8 cellular contexts compared by ENCODE assay signal in genomic region chr17:7021993-7022778, GRCh38. TPM values are rescaled to one million over a fixed set of nuclear protein-coding genes. Genes with fewer than 3 reads are reported as not detected.
DNase-seq lines count a peak whose midpoint lies in the region; ATAC-seq and TF ChIP-seq lines count a peak whose summit lies in the region.

No MANE protein-coding gene starts in this region.

- H3K9ac ChIP-seq in parathyroid adenoma, result no peak overlapping the region

- H2AFZ ChIP-seq in parathyroid adenoma, result peak overlapping the region; percentile 68

- ATAC-seq in CD4-positive, alpha-beta T cell (ENCODE audit: poor library complexity), result peak; percentile 62
- ATAC-seq in GM19438 (IDR thresholded peaks at IDR 0.05; ENCODE audit: low read depth, unreplicated experiment), result peak; percentile 59
- peak; percentile 70 for ATAC-seq in Right ventricle myocardium inferior

- peak; percentile 55 to 81 (median 70) for DNase-seq in CD4-positive, alpha-beta T cell
- DNase-seq in HuH-7.5 (ENCODE audit: low spot score) (peak; percentile 92), SJCRH30 (peak; percentile 68 to 80), Right ventricle myocardium inferior (ENCODE audit: missing footprints) (peak; percentile 93), ureter (ENCODE audit: low spot score) (peak; percentile 75)
- DNase-seq in activated naive CD4-positive, alpha-beta T cell treated with anti-CD3 and anti-CD28 coated beads, Interleukin-2, amount 50 U/mL, for 16 hours, result peak; percentile 80

- H3K36me3 Mint-ChIP-seq in CD4-positive, alpha-beta T cell (ENCODE audit: low read depth), result peaks cover 5% of the 10 kb centered on the region

- peak overlapping the region; percentile 84 for H3K4me3 Mint-ChIP-seq in CD4-positive, alpha-beta T cell

- POLR2A ChIA-PET in CD4-positive, alpha-beta T cell (lab: Charles Lee), result interaction anchor here (0.9 to 8.1 kb wide), 11 partner anchors 10 to 371 kb away, joined by 3 to 62 read pairs (median 4); partner anchors contain the start of genes C17orf100, MED31, RNASEK and SLC16A13

- H3K9me3 Mint-ChIP-seq in CD4-positive, alpha-beta T cell, result no peaks in the 10 kb centered on the region

- H3K27ac Mint-ChIP-seq in CD4-positive, alpha-beta T cell, result peak overlapping the region; percentile 88

- TF ChIP-seq CTCF in CD4-positive, alpha-beta T cell (IDR thresholded peaks at IDR 0.05), result peak; percentile 96
- peak; percentile 96 for TF ChIP-seq CTCF in parathyroid adenoma (IDR thresholded peaks at IDR 0.05)

- CTCF ChIA-PET in CD4-positive, alpha-beta T cell (lab: Charles Lee), result interaction anchor here (0.6 to 2.7 kb wide), 12 partner anchors 10 to 562 kb away, joined by 3 to 19 read pairs (median 7); partner anchors contain the start of genes MPDU1, RNASEK and SLC16A13

- intact Hi-C loops in CD4-positive, alpha-beta T cell (cut with DNase I, micrococcal nuclease), result loop anchor here (1.0 to 5.0 kb wide), 7 partner anchors 13 to 180 kb away; no protein-coding TSS in a partner anchor
- intact Hi-C loops in Right ventricle myocardium inferior (cut with DNase I), result loop anchor here (5.0 kb wide), 1 partner anchor 110 kb away; no protein-coding TSS in a partner anchor

- no peaks in the 10 kb centered on the region for H3K79me2 ChIP-seq in parathyroid adenoma

- no peaks in the 10 kb centered on the region for H3K4me1 ChIP-seq in SJCRH30
- H3K4me1 ChIP-seq in parathyroid adenoma, result no peaks in the 10 kb centered on the region

- H3K27me3 Mint-ChIP-seq in CD4-positive, alpha-beta T cell, result peaks cover 11% of the 10 kb centered on the region

- H3K36me3 ChIP-seq in SJCRH30, result no peaks in the 10 kb centered on the region
- H3K36me3 ChIP-seq in parathyroid adenoma (ENCODE audit: control insufficient read depth, insufficient read depth, low read length), result no peaks in the 10 kb centered on the region

- peak overlapping the region; percentile 48 for H3K4me3 ChIP-seq in SJCRH30
- H3K4me3 ChIP-seq in parathyroid adenoma (ENCODE audit: low read depth, low read length), result peak overlapping the region; percentile 35

- peaks cover 48% of the 10 kb centered on the region for H3K4me1 Mint-ChIP-seq in CD4-positive, alpha-beta T cell (ENCODE audit: low read depth)

- H3K27ac ChIP-seq in CD4-positive, alpha-beta T cell (ENCODE audit: low read depth, low read length), result no peak overlapping the region
- H3K27ac ChIP-seq in SJCRH30, result peak overlapping the region; percentile 29; the same call in 1 of the 2 replicates
- H3K27ac ChIP-seq in parathyroid adenoma, result peak overlapping the region; percentile 77

- H3K4me2 ChIP-seq in parathyroid adenoma (ENCODE audit: low read length), result peak overlapping the region; percentile 54

- H3K27me3 ChIP-seq in CD4-positive, alpha-beta T cell (ENCODE audit: control insufficient read depth, insufficient read depth, low read length), result no peaks in the 10 kb centered on the region
- no peaks in the 10 kb centered on the region for H3K27me3 ChIP-seq in SJCRH30
- H3K27me3 ChIP-seq in parathyroid adenoma (ENCODE audit: control insufficient read depth, insufficient read depth, low read length), result no peaks in the 10 kb centered on the region

- H3K9me3 ChIP-seq in CD4-positive, alpha-beta T cell (ENCODE audit: control insufficient read depth, low read length), result no peaks in the 10 kb centered on the region
- H3K9me3 ChIP-seq in SJCRH30 (replicated peaks), result no peaks in the 10 kb centered on the region
- no peaks in the 10 kb centered on the region for H3K9me3 ChIP-seq in parathyroid adenoma (ENCODE audit: control insufficient read depth, low read length)

RNA-seq across cellular contexts. Expression of gene BCL6B, which starts 0.7 kb away (rescaled TPM):
- not detected for total RNA-seq in CD4-positive, alpha-beta T cell
- total RNA-seq in SJCRH30 (2014; rRNA removed; shearing (Covaris generic)), result 0.02 TPM in 1 of 2 replicates, not detected in the other
- total RNA-seq in Right ventricle myocardium inferior (14.0 TPM), ureter (21.6 TPM)

RNA-seq across cellular contexts. Expression of gene RNASEK, which starts 9.8 kb away (rescaled TPM):
- 10 to 100 TPM; 96.8 to 98.9 TPM for total RNA-seq in CD4-positive, alpha-beta T cell
- total RNA-seq in SJCRH30 (2014; rRNA removed; shearing (Covaris generic)), result 97.2 and 103 TPM in 2 replicates
- total RNA-seq in Right ventricle myocardium inferior, result 177 TPM
- 151 TPM for total RNA-seq in ureter

RNA-seq across cellular contexts. Expression of gene SLC16A13, which starts 13.6 kb away (rescaled TPM):
- 1 to 10 TPM; 2.3 to 2.4 TPM for total RNA-seq in CD4-positive, alpha-beta T cell
- total RNA-seq in SJCRH30 (2014; rRNA removed; shearing (Covaris generic)), result 0.23 and 0.47 TPM in 2 replicates
- 1.8 TPM for total RNA-seq in Right ventricle myocardium inferior
- 6.7 TPM for total RNA-seq in ureter

RNA-seq across cellular contexts. Expression of gene SLC16A11, which starts 21.7 kb away (rescaled TPM):
- total RNA-seq in CD4-positive, alpha-beta T cell, result 1 to 10 TPM; 1.1 to 1.4 TPM
- total RNA-seq in SJCRH30 (2014; rRNA removed; shearing (Covaris generic)), result not detected in 2 replicates
- total RNA-seq in Right ventricle myocardium inferior (0.78 TPM), ureter (2.8 TPM)

RNA-seq across cellular contexts. Expression of gene ALOX12, which starts 26.3 kb away (rescaled TPM):
- total RNA-seq in CD4-positive, alpha-beta T cell, result not detected
- total RNA-seq in SJCRH30 (2014; rRNA removed; shearing (Covaris generic)), result not detected in 2 replicates
- 0.11 TPM for total RNA-seq in Right ventricle myocardium inferior
- 1.9 TPM for total RNA-seq in ureter

Comparison
In these comparisons a context has a peak if more than half of its experiments do, and no peak if none do; other contexts are left out.
1. RNA of gene BCL6B, which starts 0.7 kb away (total RNA-seq): 21.6 TPM in ureter (single experiment) and 14.0 TPM in Right ventricle myocardium inferior (single experiment); 0.02 TPM in SJCRH30 and not detected in CD4-positive, alpha-beta T cell; every median in the first group is over 10 times any median in the second.
2. Peak in every context shown above with its lines, with median percentiles within 50 percentile points of each other: ATAC-seq and DNase-seq.